ENCODE assay signal across 18 cellular contexts in the genomic region with DNA sequence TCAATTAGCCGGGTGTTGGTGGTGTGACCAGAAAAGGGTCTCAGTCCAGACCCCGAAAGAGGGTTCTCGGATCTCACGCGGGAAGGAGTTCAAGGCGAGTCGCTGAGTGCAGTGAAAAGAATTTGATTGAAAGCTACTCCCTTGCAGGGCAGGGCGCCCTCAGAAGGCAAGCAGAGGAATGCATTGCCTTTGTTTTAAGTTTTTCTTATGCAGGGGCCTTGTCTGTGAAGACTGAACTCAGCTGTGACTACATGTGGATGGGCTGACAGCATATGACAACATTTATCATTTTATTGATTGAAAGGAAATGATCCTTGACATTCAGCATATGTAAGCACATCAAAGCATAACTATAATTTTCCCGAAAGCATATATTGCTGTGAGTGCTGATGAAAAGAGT. TPM values are rescaled to one million over a fixed set of nuclear protein-coding genes. Genes with fewer than 3 reads are reported as not detected.
DNase-seq lines count a peak whose midpoint lies in the region; ATAC-seq and TF ChIP-seq lines count a peak whose summit lies in the region.
"Had no signal": no experiment of that assay in that cellular context is flagged by ENCODE, and none has a peak within 500 bp of the region (broad histone marks: within the 10 kb centered on the region; RNA-seq: fewer than 3 reads in every experiment).

No MANE protein-coding gene starts in this region.

- peak; percentile 57 for TF ChIP-seq RAD21 in HCT116 (IDR thresholded peaks at IDR 0.05; ENCODE audit: low read depth)

- peak; percentile 63 for ATAC-seq in HCT116
- ATAC-seq in activated T-helper 17 cell treated with anti-CD3 and anti-CD28 coated beads, Interleukin-2, amount 50 U/mL, for 72 hours (replicated peaks): no peak
- ATAC-seq in psoas muscle: no peak
- ATAC-seq in upper lobe of left lung (ENCODE audit: low FRiP score in 2 of 2): no peak
- ATAC-seq: heart left ventricle, left colon, T-cell had no signal

- peak; percentile 24 for TF ChIP-seq CTCF in Calu3 (IDR thresholded peaks at IDR 0.05; ENCODE audit: unreplicated experiment)
- TF ChIP-seq CTCF in HCT116 (IDR thresholded peaks at IDR 0.05 in 2 of 3, conservative IDR thresholded peaks at IDR 0.05 in 1 of 3; ENCODE audit: borderline replicate concordance in 1 of 3, insufficient read depth in 1 of 3, low read depth in 2 of 3, low read length in 2 of 3): peak; percentile 32 to 43 (median 40); a peak in 5 of 6 replicates
- TF ChIP-seq CTCF in mesothelial cell of epicardium (IDR thresholded peaks at IDR 0.05; ENCODE audit: unreplicated experiment): no peak
- no peak for TF ChIP-seq CTCF in esophagus squamous epithelium (IDR thresholded peaks at IDR 0.05)
- no peak for TF ChIP-seq CTCF in psoas muscle (IDR thresholded peaks at IDR 0.05)
- no peak for TF ChIP-seq CTCF in upper lobe of left lung (IDR thresholded peaks at IDR 0.05)

- no peaks in the 10 kb centered on the region for H3K27me3 ChIP-seq in HCT116 (ENCODE audit: insufficient read depth, low read length)
- peaks cover 0 to 28% (median 0%) of the 10 kb centered on the region in 4 donors for H3K27me3 ChIP-seq in esophagus squamous epithelium
- H3K27me3 ChIP-seq in psoas muscle (ENCODE audit: insufficient read depth in 3 of 3, low read length in 2 of 3): no peaks in the 10 kb centered on the region
- no peaks in the 10 kb centered on the region for H3K27me3 ChIP-seq in upper lobe of left lung

- no peaks in the 10 kb centered on the region for H3K9me3 Mint-ChIP-seq in Calu3 (ENCODE audit: low read depth, unreplicated experiment)
- no peaks in the 10 kb centered on the region for H3K9me3 Mint-ChIP-seq in activated T-helper 17 cell treated with anti-CD3 and anti-CD28 coated beads, Interleukin-2, amount 50 U/mL, for 72 hours
- no peaks in the 10 kb centered on the region for H3K9me3 Mint-ChIP-seq in mesothelial cell of epicardium
- H3K9me3 Mint-ChIP-seq: T-cell had no signal

- no peaks in the 10 kb centered on the region for H3K36me3 Mint-ChIP-seq in Calu3 (ENCODE audit: insufficient read depth, unreplicated experiment)
- no peaks in the 10 kb centered on the region for H3K36me3 Mint-ChIP-seq in activated T-helper 17 cell treated with anti-CD3 and anti-CD28 coated beads, Interleukin-2, amount 50 U/mL, for 72 hours (ENCODE audit: low read depth)
- H3K36me3 Mint-ChIP-seq in mesothelial cell of epicardium: no peaks in the 10 kb centered on the region
- H3K36me3 Mint-ChIP-seq: T-cell had no signal

- H3K27ac Mint-ChIP-seq in Calu3 (ENCODE audit: unreplicated experiment) (no peak overlapping the region), mesothelial cell of epicardium (peak overlapping the region; percentile 41)
- peak overlapping the region; percentile 4 for H3K27ac Mint-ChIP-seq in activated T-helper 17 cell treated with anti-CD3 and anti-CD28 coated beads, Interleukin-2, amount 50 U/mL, for 72 hours
- H3K27ac Mint-ChIP-seq: T-cell had no signal

- no peak for TF ChIP-seq EP300 in upper lobe of left lung (IDR thresholded peaks at IDR 0.05)

- H3K9me3 ChIP-seq in HCT116 (ENCODE audit: control insufficient read depth in 1 of 2, insufficient read depth in 1 of 2, low read depth in 1 of 2, low read length in 2 of 2): no peaks in the 10 kb centered on the region
- H3K9me3 ChIP-seq in esophagus squamous epithelium: no peaks in the 10 kb centered on the region
- H3K9me3 ChIP-seq in psoas muscle: no peaks in the 10 kb centered on the region
- no peaks in the 10 kb centered on the region for H3K9me3 ChIP-seq in upper lobe of left lung
- H3K9me3 ChIP-seq: BLaER1 treated with 17β-estradiol and CSF1 and Interleukin-3, amounts not matched to agents 10 nM and 100 nM; heart left ventricle; suprapubic skin had no signal

- H3K4me1 Mint-ChIP-seq in Calu3 (ENCODE audit: low read depth, unreplicated experiment) (peaks cover 7% of the 10 kb centered on the region), mesothelial cell of epicardium (peaks cover 34% of the 10 kb centered on the region)
- no peaks in the 10 kb centered on the region for H3K4me1 Mint-ChIP-seq in activated T-helper 17 cell treated with anti-CD3 and anti-CD28 coated beads, Interleukin-2, amount 50 U/mL, for 72 hours

- no peak overlapping the region for H3K27ac ChIP-seq in HCT116 (ENCODE audit: low read depth, low read length)
- no peak overlapping the region for H3K27ac ChIP-seq in esophagus squamous epithelium
- H3K27ac ChIP-seq in psoas muscle: no peak overlapping the region
- no peak overlapping the region for H3K27ac ChIP-seq in upper lobe of left lung
- H3K27ac ChIP-seq: coronary artery, heart left ventricle, suprapubic skin had no signal

- H3K4me3 Mint-ChIP-seq in Calu3 (ENCODE audit: low read depth, unreplicated experiment) (no peak overlapping the region), mesothelial cell of epicardium (no peak overlapping the region)
- H3K4me3 Mint-ChIP-seq in activated T-helper 17 cell treated with anti-CD3 and anti-CD28 coated beads, Interleukin-2, amount 50 U/mL, for 72 hours: no peak overlapping the region
- H3K4me3 Mint-ChIP-seq: T-cell had no signal

- H4K20me1 ChIP-seq in HCT116 (ENCODE audit: insufficient read depth): no peaks in the 10 kb centered on the region
- H4K20me1 ChIP-seq: BLaER1 treated with 17β-estradiol and CSF1 and Interleukin-3, amounts not matched to agents 10 nM and 100 nM had no signal

- CTCF ChIA-PET in Calu3 (lab: Charles Lee): no interaction called here
- CTCF ChIA-PET in HCT116 (lab: Charles Lee): interaction anchor here (1.2 to 2.2 kb wide), 2 partner anchors 11 to 559 kb away, joined by 7 to 9 read pairs; a partner anchor contains a TSS

- H3K9me2 ChIP-seq in HCT116 (ENCODE audit: insufficient read depth): no peaks in the 10 kb centered on the region

- H2AFZ ChIP-seq in HCT116 (ENCODE audit: low read depth, low read length, poor library complexity, severe bottlenecking): no peak overlapping the region

- no peaks in the 10 kb centered on the region; a peak in 1 of 4 replicates for H3K4me1 ChIP-seq in HCT116 (ENCODE audit: control insufficient read depth in 1 of 2, insufficient read depth in 2 of 2, low read length in 2 of 2)
- no peaks in the 10 kb centered on the region for H3K4me1 ChIP-seq in esophagus squamous epithelium
- no peaks in the 10 kb centered on the region for H3K4me1 ChIP-seq in psoas muscle
- peaks cover 0 to 3% (median 0%) of the 10 kb centered on the region in 4 donors for H3K4me1 ChIP-seq in upper lobe of left lung
- H3K4me1 ChIP-seq: heart left ventricle, suprapubic skin had no signal

- no peak overlapping the region for H3K4me2 ChIP-seq in HCT116 (ENCODE audit: low read length)

- WGBS in esophagus squamous epithelium, 2 donors: 75 to 83% methylated on average over 9 of the region's 9 CpGs
- 81 to 88% (median 84%) methylated on average over 9 of the region's 9 CpGs for WGBS in psoas muscle, 3 donors
- 80 to 83% methylated on average over 9 of the region's 9 CpGs for WGBS in upper lobe of left lung, 2 donors

- RAD21 ChIA-PET in HCT116 (lab: Charles Lee; ENCODE audit: low non-redundant PET in 1 of 2, low total read pairs in 2 of 2, uncharacterized antibody in 2 of 2, unreplicated experiment in 2 of 2): no interaction called here

- H3K79me2 ChIP-seq in HCT116 (ENCODE audit: insufficient read depth, low read length): no peaks in the 10 kb centered on the region

- DNase-seq in Calu3: no peak
- no peak for DNase-seq in HCT116 (ENCODE audit: low read depth, low spot score)
- no peak for DNase-seq in mesothelial cell of epicardium (ENCODE audit: low spot score in 2 of 2, unreplicated experiment in 2 of 2)
- DNase-seq in esophagus squamous epithelium (lab: John Stamatoyannopoulos, UW): no peak
- no peak for DNase-seq in psoas muscle
- no peak for DNase-seq in NCI-H2171 (lab: John Stamatoyannopoulos, UW)
- DNase-seq in upper lobe of left lung: no peak
- DNase-seq: activated CD4-positive, alpha-beta T cell treated with anti-CD3 and anti-CD28 coated beads for 1 hour; activated T-cell treated with anti-CD3 and anti-CD28 coated beads, Interleukin-2, amount 50 U/mL, for 48 hours; heart left ventricle; left colon; NCI-H1105; NCI-H226; T-cell had no signal

- BruUV-seq in Calu3 (replicated peaks; lab: Mats Ljungman, UMichigan): no TSS peak
- no TSS peak for BruUV-seq in HCT116 (replicated peaks; lab: Mats Ljungman, UMichigan)

- H3K27me3 Mint-ChIP-seq in Calu3 (ENCODE audit: unreplicated experiment): peaks cover 55% of the 10 kb centered on the region
- H3K27me3 Mint-ChIP-seq in activated T-helper 17 cell treated with anti-CD3 and anti-CD28 coated beads, Interleukin-2, amount 50 U/mL, for 72 hours: peaks cover 28% of the 10 kb centered on the region
- H3K27me3 Mint-ChIP-seq in mesothelial cell of epicardium (ENCODE audit: low read depth): peaks cover 13% of the 10 kb centered on the region

- no peak overlapping the region for H3K4me3 ChIP-seq in HCT116 (replicated peaks in 1 of 2; ENCODE audit: low read depth in 1 of 2, low read length in 2 of 2)
- no peak overlapping the region for H3K4me3 ChIP-seq in esophagus squamous epithelium
- H3K4me3 ChIP-seq in psoas muscle: no peak overlapping the region
- no peak overlapping the region for H3K4me3 ChIP-seq in upper lobe of left lung
- H3K4me3 ChIP-seq: BLaER1 treated with 17β-estradiol and CSF1 and Interleukin-3, amounts not matched to agents 10 nM and 100 nM; coronary artery; heart left ventricle; suprapubic skin had no signal

- POLR2A ChIA-PET in HCT116 (lab: Charles Lee): no interaction called here

- H3K36me3 ChIP-seq in HCT116 (ENCODE audit: control insufficient read depth in 1 of 2, insufficient read depth in 2 of 2, low read length in 2 of 2) (no peaks in the 10 kb centered on the region), esophagus squamous epithelium (no peaks in the 10 kb centered on the region), psoas muscle (ENCODE audit: insufficient read depth in 1 of 2, low read depth in 1 of 2) (no peaks in the 10 kb centered on the region), upper lobe of left lung (no peaks in the 10 kb centered on the region)
- H3K36me3 ChIP-seq: BLaER1 treated with 17β-estradiol and CSF1 and Interleukin-3, amounts not matched to agents 10 nM and 100 nM; heart left ventricle; suprapubic skin had no signal

- TF ChIP-seq POLR2A in HCT116 (IDR thresholded peaks at IDR 0.05; ENCODE audit: borderline replicate concordance, extremely low read depth, insufficient read depth, insufficient read length) (no peak), esophagus squamous epithelium (IDR thresholded peaks at IDR 0.05) (no peak), upper lobe of left lung (IDR thresholded peaks at IDR 0.05) (no peak)

- no peak overlapping the region for H3K9ac ChIP-seq in HCT116 (ENCODE audit: low read length)
- H3K9ac ChIP-seq: BLaER1 treated with 17β-estradiol and CSF1 and Interleukin-3, amounts not matched to agents 10 nM and 100 nM had no signal

- intact Hi-C loops in Calu3 (cut with micrococcal nuclease; ENCODE audit: unreplicated experiment): loop anchor here (10.0 kb wide), 1 partner anchor 295 kb away; a partner anchor contains a TSS
- intact Hi-C loops in HCT116 (cut with micrococcal nuclease): loop anchor here (10.0 kb wide), 2 partner anchors 925 to 1175 kb away; no protein-coding TSS in a partner anchor
- intact Hi-C loops in esophagus squamous epithelium (cut with DNase I): no loop called here
- intact Hi-C loops in psoas muscle (cut with DNase I): loop anchor here in 1 of 2 donors (2.0 to 10.0 kb wide), 2 partner anchors 63 to 255 kb away; no protein-coding TSS in a partner anchor

RNA-seq across cellular contexts. Expression of a gene that starts 11.8 kb away (rescaled TPM):
- total RNA-seq in Calu3 (2022) (not detected in 2 replicates), HCT116 (2021; ENCODE audit: unreplicated experiment) (not detected), mesothelial cell of epicardium (not detected in 3 replicates), esophagus squamous epithelium (not detected), psoas muscle (under 1 TPM in 1 of 4 donors, not detected in 3; 0.13 TPM), upper lobe of left lung (under 1 TPM in 1 of 6 donors, not detected in 5; 0.10 TPM)
- polyA plus RNA-seq in HCT116 (2012): 0.03 TPM in 1 of 2 replicates, not detected in the other
- not detected for total RNA-seq in activated T-helper 17 cell treated with anti-CD3 and anti-CD28 coated beads, Interleukin-2, amount 50 U/mL, for 72 hours
- under 1 TPM in 1 of 3 donors, not detected in 2; 0.03 TPM for polyA plus RNA-seq in psoas muscle
- total RNA-seq: left colon, suprapubic skin had no signal

RNA-seq across cellular contexts. Expression of a gene that starts 30.2 kb away (rescaled TPM):
- total RNA-seq in Calu3 (2022) (0.05 TPM in 1 of 2 replicates, not detected in the other), HCT116 (2021; ENCODE audit: unreplicated experiment) (not detected), mesothelial cell of epicardium (0.05 TPM in 1 of 3 replicates, not detected in the others), esophagus squamous epithelium (under 1 TPM in 1 of 4 donors, not detected in 3; 0.38 TPM), psoas muscle (under 1 TPM in 2 of 4 donors, not detected in 2; 0.04 to 0.09 TPM), upper lobe of left lung (1 to 10 TPM in 2 of 6 donors, under 1 TPM in 1, not detected in 3; 0.15 to 1.1 (median 1.0) TPM)
- polyA plus RNA-seq in HCT116 (2012): 0.02 and 0.03 TPM in 2 replicates
- not detected for total RNA-seq in activated T-helper 17 cell treated with anti-CD3 and anti-CD28 coated beads, Interleukin-2, amount 50 U/mL, for 72 hours
- under 1 TPM in 1 of 3 donors, not detected in 2; 0.01 TPM for polyA plus RNA-seq in psoas muscle
- total RNA-seq: T-cell had no signal

RNA-seq across cellular contexts. Expression of a gene that starts 59.7 kb away (rescaled TPM):
- total RNA-seq in Calu3 (2022): 0.10 and 0.21 TPM in 2 replicates
- 0.15 TPM for total RNA-seq in HCT116 (2021; ENCODE audit: unreplicated experiment)
- polyA plus RNA-seq in HCT116 (2012): 0.01 TPM in 1 of 2 replicates, not detected in the other
- total RNA-seq in activated T-helper 17 cell treated with anti-CD3 and anti-CD28 coated beads, Interleukin-2, amount 50 U/mL, for 72 hours: 1 to 10 TPM; 1.4 TPM
- 0.11 to 0.16 TPM in 2 of 3 replicates, not detected in the other for total RNA-seq in mesothelial cell of epicardium
- total RNA-seq in esophagus squamous epithelium: under 1 TPM in 1 of 4 donors, not detected in 3; 0.38 TPM
- total RNA-seq in psoas muscle: not detected
- polyA plus RNA-seq in psoas muscle: under 1 TPM in 1 of 3 donors, not detected in 2; 0.01 TPM
- 1 to 10 TPM in 1 of 6 donors, under 1 TPM in 3, not detected in 2; 0.09 to 1.1 (median 0.20) TPM for total RNA-seq in upper lobe of left lung
- total RNA-seq: left colon had no signal

Comparison
In these comparisons a context has a peak if more than half of its experiments do, and no peak if none do; other contexts are left out.
1. CTCF ChIP-seq: peak in Calu3 (single experiment) and HCT116 (3 of 3); none in mesothelial cell of epicardium (single experiment), esophagus squamous epithelium (0 of 6), psoas muscle (single experiment) and upper lobe of left lung (0 of 6).